13 cellular contexts compared by ENCODE assay signal in the genomic region with DNA sequence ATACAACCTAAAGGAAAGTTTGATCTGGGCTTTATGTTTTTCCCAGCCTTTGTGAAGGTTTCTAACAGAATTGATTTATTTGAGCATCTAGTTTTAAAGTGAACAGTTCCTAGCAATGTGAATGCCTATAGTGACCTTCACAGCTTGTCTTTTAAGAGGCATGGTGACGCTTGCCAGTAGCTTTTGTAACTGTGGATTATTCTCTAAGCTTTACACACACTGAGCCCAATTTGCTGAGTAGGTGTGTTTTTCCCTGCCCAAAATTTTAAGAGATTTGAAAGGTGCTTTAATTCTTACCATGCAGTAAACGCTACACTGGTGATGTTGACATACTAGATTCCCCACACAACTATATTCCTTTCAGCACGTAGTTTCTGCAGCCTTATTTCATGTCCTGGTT.
DNase-seq lines count a peak whose midpoint lies in the region; ATAC-seq and TF ChIP-seq lines count a peak whose summit lies in the region.
"Had no signal": no experiment of that assay in that cellular context is flagged by ENCODE, and none has a peak within 500 bp of the region (broad histone marks: within the 10 kb centered on the region; RNA-seq: fewer than 3 reads in every experiment).

No MANE protein-coding gene starts in this region.

- peaks cover 6% of the 10 kb centered on the region for H3K4me1 Mint-ChIP-seq in dendritic cell treated with granulocyte-macrophage colony-stimulating factor and Interleukin-4, amounts not matched to agents 40 ng/mL and 50 ng/mL, for 4 days (ENCODE audit: low read depth)
- peaks cover 5 to 6% of the 10 kb centered on the region in 2 donors for H3K4me1 Mint-ChIP-seq in stimulated activated naive B cell treated with anti-CD40 and anti-IgM and Interleukin-4, amounts not matched to agents 10 μg/mL and 1 μg/mL and 100 μg/mL, for 72 hours
- no peaks in the 10 kb centered on the region for H3K4me1 Mint-ChIP-seq in WTC11
- H3K4me1 Mint-ChIP-seq: CD4-positive, alpha-beta memory T cell had no signal

- peaks cover 0 to 7% (median 0%) of the 10 kb centered on the region in 12 donors for H3K4me1 ChIP-seq in heart left ventricle
- no peaks in the 10 kb centered on the region for H3K4me1 ChIP-seq in right atrium auricular region
- H3K4me1 ChIP-seq: BE2C had no signal

- ATAC-seq in heart left ventricle: peak in 3 of 4 donors; percentile 51 to 63 (median 59)
- no peak for ATAC-seq in stimulated activated naive B cell treated with anti-CD40 and anti-IgM and Interleukin-4, amounts not matched to agents 10 μg/mL and 1 μg/mL and 100 μg/mL, for 72 hours (replicated peaks)
- no peak for ATAC-seq in WTC11
- ATAC-seq: GM23338 had no signal

- no peaks in the 10 kb centered on the region for H3K36me3 Mint-ChIP-seq in dendritic cell treated with granulocyte-macrophage colony-stimulating factor and Interleukin-4, amounts not matched to agents 40 ng/mL and 50 ng/mL, for 4 days (ENCODE audit: low read depth)
- H3K36me3 Mint-ChIP-seq in stimulated activated naive B cell treated with anti-CD40 and anti-IgM and Interleukin-4, amounts not matched to agents 10 μg/mL and 1 μg/mL and 100 μg/mL, for 72 hours: no peaks in the 10 kb centered on the region
- no peaks in the 10 kb centered on the region for H3K36me3 Mint-ChIP-seq in WTC11
- H3K36me3 Mint-ChIP-seq: CD4-positive, alpha-beta memory T cell had no signal

- no peak overlapping the region for H3K4me3 ChIP-seq in heart left ventricle
- no peak overlapping the region for H3K4me3 ChIP-seq in right atrium auricular region
- H3K4me3 ChIP-seq: GM23338 had no signal

- no peaks in the 10 kb centered on the region for H3K9me3 ChIP-seq in heart left ventricle
- no peaks in the 10 kb centered on the region for H3K9me3 ChIP-seq in right atrium auricular region
- H3K9me3 ChIP-seq: BE2C had no signal

- H3K27me3 ChIP-seq in heart left ventricle: no peaks in the 10 kb centered on the region
- no peaks in the 10 kb centered on the region for H3K27me3 ChIP-seq in right atrium auricular region
- H3K27me3 ChIP-seq: BE2C had no signal

- H3K9me3 Mint-ChIP-seq in dendritic cell treated with granulocyte-macrophage colony-stimulating factor and Interleukin-4, amounts not matched to agents 40 ng/mL and 50 ng/mL, for 4 days: peaks cover 11% of the 10 kb centered on the region
- peaks cover 0 to 1% of the 10 kb centered on the region in 2 donors for H3K9me3 Mint-ChIP-seq in stimulated activated naive B cell treated with anti-CD40 and anti-IgM and Interleukin-4, amounts not matched to agents 10 μg/mL and 1 μg/mL and 100 μg/mL, for 72 hours
- H3K9me3 Mint-ChIP-seq in WTC11: no peaks in the 10 kb centered on the region
- H3K9me3 Mint-ChIP-seq: GM23338 had no signal

- TF ChIP-seq POLR2A in heart left ventricle (IDR thresholded peaks at IDR 0.05): no peak

- POLR2A ChIA-PET in WTC11 (lab: Charles Lee): no interaction called here

- 70 to 79% (median 75%) methylated on average over 3 of the region's 3 CpGs for WGBS in heart left ventricle, 4 donors

- H3K27ac ChIP-seq in heart left ventricle (no peak overlapping the region), right atrium auricular region (no peak overlapping the region)
- H3K27ac ChIP-seq: C4-2B had no signal

- peaks cover 4% of the 10 kb centered on the region for H3K27me3 Mint-ChIP-seq in dendritic cell treated with granulocyte-macrophage colony-stimulating factor and Interleukin-4, amounts not matched to agents 40 ng/mL and 50 ng/mL, for 4 days
- no peaks in the 10 kb centered on the region for H3K27me3 Mint-ChIP-seq in stimulated activated naive B cell treated with anti-CD40 and anti-IgM and Interleukin-4, amounts not matched to agents 10 μg/mL and 1 μg/mL and 100 μg/mL, for 72 hours
- no peaks in the 10 kb centered on the region for H3K27me3 Mint-ChIP-seq in WTC11 (ENCODE audit: low read depth)
- H3K27me3 Mint-ChIP-seq: CD4-positive, alpha-beta memory T cell had no signal

- intact Hi-C loops in heart left ventricle (cut with DNase I): no loop called here
- intact Hi-C loops in dendritic cell treated with granulocyte-macrophage colony-stimulating factor and Interleukin-4, amounts not matched to agents 40 ng/mL and 50 ng/mL, for 4 days (cut with micrococcal nuclease): no loop called here

- H3K36me3 ChIP-seq in heart left ventricle (no peaks in the 10 kb centered on the region), right atrium auricular region (no peaks in the 10 kb centered on the region)
- H3K36me3 ChIP-seq: BE2C had no signal

- no peak overlapping the region for H3K4me3 Mint-ChIP-seq in dendritic cell treated with granulocyte-macrophage colony-stimulating factor and Interleukin-4, amounts not matched to agents 40 ng/mL and 50 ng/mL, for 4 days
- H3K4me3 Mint-ChIP-seq in stimulated activated naive B cell treated with anti-CD40 and anti-IgM and Interleukin-4, amounts not matched to agents 10 μg/mL and 1 μg/mL and 100 μg/mL, for 72 hours: no peak overlapping the region
- no peak overlapping the region for H3K4me3 Mint-ChIP-seq in WTC11
- H3K4me3 Mint-ChIP-seq: CD4-positive, alpha-beta memory T cell; GM23338 had no signal

- DNase-seq in heart left ventricle (no peak), right atrium auricular region (ENCODE audit: low spot score) (no peak), OCI-M1 (lab: John Stamatoyannopoulos, UW) (peak; percentile 14), mesenteric fat pad (ENCODE audit: low spot score) (no peak), WTC11 (ENCODE audit: low spot score) (no peak)
- DNase-seq in stimulated activated naive B cell treated with anti-CD40 and anti-IgM and Interleukin-4, amounts not matched to agents 10 μg/mL and 1 μg/mL and 100 μg/mL, for 72 hours: no peak
- DNase-seq: BE2C; CD4-positive, alpha-beta memory T cell; DMS79; H7 had no signal

- peak overlapping the region; percentile 31 for H3K27ac Mint-ChIP-seq in dendritic cell treated with granulocyte-macrophage colony-stimulating factor and Interleukin-4, amounts not matched to agents 40 ng/mL and 50 ng/mL, for 4 days
- H3K27ac Mint-ChIP-seq in stimulated activated naive B cell treated with anti-CD40 and anti-IgM and Interleukin-4, amounts not matched to agents 10 μg/mL and 1 μg/mL and 100 μg/mL, for 72 hours: peak overlapping the region; percentile 83
- no peak overlapping the region for H3K27ac Mint-ChIP-seq in WTC11
- H3K27ac Mint-ChIP-seq: CD4-positive, alpha-beta memory T cell; GM23338 had no signal

- CTCF ChIA-PET in WTC11 (lab: Charles Lee): no interaction called here

- no peak for TF ChIP-seq CTCF in heart left ventricle (IDR thresholded peaks at IDR 0.05)
- no peak for TF ChIP-seq CTCF in right atrium auricular region (IDR thresholded peaks at IDR 0.05)
- no peak for TF ChIP-seq CTCF in WTC11 (IDR thresholded peaks at IDR 0.05)

TF ChIP-seq in WTC11, 78 proteins besides CTCF, POLR2A, EP300 and RAD21 (continues in another document):
- no peak for TF ChIP-seq ZBTB21 (CRISPR knock-in tag; IDR thresholded peaks at IDR 0.05; ENCODE audit: borderline replicate concordance)
- TF ChIP-seq JAZF1 (CRISPR knock-in tag; IDR thresholded peaks at IDR 0.05): no peak
- TF ChIP-seq, protein P1, sequence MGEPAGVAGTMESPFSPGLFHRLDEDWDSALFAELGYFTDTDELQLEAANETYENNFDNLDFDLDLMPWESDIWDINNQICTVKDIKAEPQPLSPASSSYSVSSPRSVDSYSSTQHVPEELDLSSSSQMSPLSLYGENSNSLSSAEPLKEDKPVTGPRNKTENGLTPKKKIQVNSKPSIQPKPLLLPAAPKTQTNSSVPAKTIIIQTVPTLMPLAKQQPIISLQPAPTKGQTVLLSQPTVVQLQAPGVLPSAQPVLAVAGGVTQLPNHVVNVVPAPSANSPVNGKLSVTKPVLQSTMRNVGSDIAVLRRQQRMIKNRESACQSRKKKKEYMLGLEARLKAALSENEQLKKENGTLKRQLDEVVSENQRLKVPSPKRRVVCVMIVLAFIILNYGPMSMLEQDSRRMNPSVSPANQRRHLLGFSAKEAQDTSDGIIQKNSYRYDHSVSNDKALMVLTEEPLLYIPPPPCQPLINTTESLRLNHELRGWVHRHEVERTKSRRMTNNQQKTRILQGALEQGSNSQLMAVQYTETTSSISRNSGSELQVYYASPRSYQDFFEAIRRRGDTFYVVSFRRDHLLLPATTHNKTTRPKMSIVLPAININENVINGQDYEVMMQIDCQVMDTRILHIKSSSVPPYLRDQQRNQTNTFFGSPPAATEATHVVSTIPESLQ (CRISPR knock-in tag; IDR thresholded peaks at IDR 0.05): no peak
- TF ChIP-seq PRRX2 (CRISPR knock-in tag; IDR thresholded peaks at IDR 0.05): no peak
- TF ChIP-seq, protein P2, sequence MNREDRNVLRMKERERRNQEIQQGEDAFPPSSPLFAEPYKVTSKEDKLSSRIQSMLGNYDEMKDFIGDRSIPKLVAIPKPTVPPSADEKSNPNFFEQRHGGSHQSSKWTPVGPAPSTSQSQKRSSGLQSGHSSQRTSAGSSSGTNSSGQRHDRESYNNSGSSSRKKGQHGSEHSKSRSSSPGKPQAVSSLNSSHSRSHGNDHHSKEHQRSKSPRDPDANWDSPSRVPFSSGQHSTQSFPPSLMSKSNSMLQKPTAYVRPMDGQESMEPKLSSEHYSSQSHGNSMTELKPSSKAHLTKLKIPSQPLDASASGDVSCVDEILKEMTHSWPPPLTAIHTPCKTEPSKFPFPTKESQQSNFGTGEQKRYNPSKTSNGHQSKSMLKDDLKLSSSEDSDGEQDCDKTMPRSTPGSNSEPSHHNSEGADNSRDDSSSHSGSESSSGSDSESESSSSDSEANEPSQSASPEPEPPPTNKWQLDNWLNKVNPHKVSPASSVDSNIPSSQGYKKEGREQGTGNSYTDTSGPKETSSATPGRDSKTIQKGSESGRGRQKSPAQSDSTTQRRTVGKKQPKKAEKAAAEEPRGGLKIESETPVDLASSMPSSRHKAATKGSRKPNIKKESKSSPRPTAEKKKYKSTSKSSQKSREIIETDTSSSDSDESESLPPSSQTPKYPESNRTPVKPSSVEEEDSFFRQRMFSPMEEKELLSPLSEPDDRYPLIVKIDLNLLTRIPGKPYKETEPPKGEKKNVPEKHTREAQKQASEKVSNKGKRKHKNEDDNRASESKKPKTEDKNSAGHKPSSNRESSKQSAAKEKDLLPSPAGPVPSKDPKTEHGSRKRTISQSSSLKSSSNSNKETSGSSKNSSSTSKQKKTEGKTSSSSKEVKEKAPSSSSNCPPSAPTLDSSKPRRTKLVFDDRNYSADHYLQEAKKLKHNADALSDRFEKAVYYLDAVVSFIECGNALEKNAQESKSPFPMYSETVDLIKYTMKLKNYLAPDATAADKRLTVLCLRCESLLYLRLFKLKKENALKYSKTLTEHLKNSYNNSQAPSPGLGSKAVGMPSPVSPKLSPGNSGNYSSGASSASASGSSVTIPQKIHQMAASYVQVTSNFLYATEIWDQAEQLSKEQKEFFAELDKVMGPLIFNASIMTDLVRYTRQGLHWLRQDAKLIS (CRISPR knock-in tag; IDR thresholded peaks at IDR 0.05; ENCODE audit: borderline replicate concordance): no peak
- TF ChIP-seq, protein P3, sequence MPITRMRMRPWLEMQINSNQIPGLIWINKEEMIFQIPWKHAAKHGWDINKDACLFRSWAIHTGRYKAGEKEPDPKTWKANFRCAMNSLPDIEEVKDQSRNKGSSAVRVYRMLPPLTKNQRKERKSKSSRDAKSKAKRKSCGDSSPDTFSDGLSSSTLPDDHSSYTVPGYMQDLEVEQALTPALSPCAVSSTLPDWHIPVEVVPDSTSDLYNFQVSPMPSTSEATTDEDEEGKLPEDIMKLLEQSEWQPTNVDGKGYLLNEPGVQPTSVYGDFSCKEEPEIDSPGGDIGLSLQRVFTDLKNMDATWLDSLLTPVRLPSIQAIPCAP (CRISPR knock-in tag; IDR thresholded peaks at IDR 0.05): no peak

Comparison
In these comparisons a context has a peak if more than half of its experiments do, and no peak if none do; other contexts are left out.
1. ATAC-seq: peak in heart left ventricle (3 of 4); none in stimulated activated naive B cell treated with anti-CD40 and anti-IgM and Interleukin-4, amounts not matched to agents 10 μg/mL and 1 μg/mL and 100 μg/mL, for 72 hours (0 of 2) and WTC11 (single experiment).